8 cellular contexts compared by ENCODE assay signal in genomic region chr15:44712108-44713005, GRCh38. TPM values are rescaled to one million over a fixed set of nuclear protein-coding genes. Genes with fewer than 3 reads are reported as not detected.
DNase-seq lines count a peak whose midpoint lies in the region; ATAC-seq and TF ChIP-seq lines count a peak whose summit lies in the region.

No MANE protein-coding gene starts in this region.

- 2 to 6% (median 5%) methylated on average over 30 to 35 of the region's 35 CpGs for WGBS in adrenal gland, 4 donors

- H3K9me3 ChIP-seq in adrenal gland (replicated peaks in 1 of 3), result no peaks in the 10 kb centered on the region
- H3K9me3 ChIP-seq in parathyroid adenoma (ENCODE audit: control insufficient read depth, low read length), result no peaks in the 10 kb centered on the region

- H3K79me2 ChIP-seq in parathyroid adenoma, result no peaks in the 10 kb centered on the region

- peak in 1 of 2 donors; percentile 28 for TF ChIP-seq POLR2A in adrenal gland (IDR thresholded peaks at IDR 0.05)

- peak overlapping the region; percentile 99 for H3K4me3 ChIP-seq in GM06990 (replicated peaks; ENCODE audit: low read depth, low read length)
- H3K4me3 ChIP-seq in adrenal gland, result peak overlapping the region; percentile 73 to 98 (median 94)
- H3K4me3 ChIP-seq in parathyroid adenoma (ENCODE audit: low read depth, low read length), result peak overlapping the region; percentile 88

- H3K36me3 ChIP-seq in GM06990 (ENCODE audit: control insufficient read depth, insufficient read depth, low read length), result peaks cover 26% of the 10 kb centered on the region
- H3K36me3 ChIP-seq in adrenal gland (replicated peaks in 1 of 2), result peaks cover 0 to 24% of the 10 kb centered on the region in 2 donors
- H3K36me3 ChIP-seq in parathyroid adenoma (ENCODE audit: control insufficient read depth, insufficient read depth, low read length), result no peaks in the 10 kb centered on the region

- peak overlapping the region; percentile 88 for H3K4me2 ChIP-seq in parathyroid adenoma (ENCODE audit: low read length)

- DNase-seq in GM06990 (ENCODE audit: extremely low read depth, insufficient read length) (peak; percentile 64), KG1 (lab: John Stamatoyannopoulos, UW) (peak; percentile 52), adrenal gland (peak; percentile 66 to 85 (median 80)), cardiac septum (ENCODE audit: low spot score) (peak; percentile 86)
- DNase-seq in NK-92 treated with Interleukin-12 subunit alpha and Interleukin-12 subunit beta, amount 100 ng/mL, for 24 hours (lab: John Stamatoyannopoulos, UW), result no peak

- TF ChIP-seq CTCF in GM06990 (IDR thresholded peaks at IDR 0.05; ENCODE audit: insufficient read depth, low read length, poor library complexity, severe bottlenecking), result no peak
- TF ChIP-seq CTCF in adrenal gland (IDR thresholded peaks at IDR 0.05), result no peak
- TF ChIP-seq CTCF in parathyroid adenoma (IDR thresholded peaks at IDR 0.05), result no peak

- peak overlapping the region; percentile 97 to 99 (median 99) for H3K27ac ChIP-seq in adrenal gland
- H3K27ac ChIP-seq in parathyroid adenoma, result peak overlapping the region; percentile 93

- intact Hi-C loops in adrenal gland (cut with DNase I), result no loop called here
- intact Hi-C loops in cardiac septum (cut with DNase I), result no loop called here

- H3K27me3 ChIP-seq in GM06990 (replicated peaks; ENCODE audit: control insufficient read depth, insufficient read depth, low read length) (no peaks in the 10 kb centered on the region), adrenal gland (no peaks in the 10 kb centered on the region), parathyroid adenoma (ENCODE audit: control insufficient read depth, insufficient read depth, low read length) (no peaks in the 10 kb centered on the region)

- H2AFZ ChIP-seq in parathyroid adenoma, result peak overlapping the region; percentile 90

- H3K9ac ChIP-seq in parathyroid adenoma, result peak overlapping the region; percentile 19

- H3K4me1 ChIP-seq in adrenal gland (replicated peaks in 1 of 2) (peaks cover 5 to 47% of the 10 kb centered on the region in 2 donors), parathyroid adenoma (no peaks in the 10 kb centered on the region)

- ATAC-seq in SK-N-SH treated with all-trans-retinoic acid at 6 μM for 48 hours, result peak; percentile 65
- no peak for ATAC-seq in GM21723 (IDR thresholded peaks at IDR 0.05; ENCODE audit: unreplicated experiment)

TF ChIP-seq in SK-N-SH treated with all-trans-retinoic acid at 6 μM for 48 hours, 23 proteins besides CTCF, POLR2A, EP300 and RAD21:
- TF ChIP-seq ISL1 (CRISPR knock-in tag; IDR thresholded peaks at IDR 0.05), result no peak
- no peak for TF ChIP-seq ZNF70 (CRISPR knock-in tag; IDR thresholded peaks at IDR 0.05)
- no peak for TF ChIP-seq ZFP30 (CRISPR knock-in tag; IDR thresholded peaks at IDR 0.05)
- TF ChIP-seq OSR1 (CRISPR knock-in tag; IDR thresholded peaks at IDR 0.05), result no peak
- no peak for TF ChIP-seq ARNTL (CRISPR knock-in tag; IDR thresholded peaks at IDR 0.05; ENCODE audit: borderline replicate concordance, low read depth)
- TF ChIP-seq GLIS3 (CRISPR knock-in tag; IDR thresholded peaks at IDR 0.05), result no peak
- TF ChIP-seq ZNF8 (CRISPR knock-in tag; IDR thresholded peaks at IDR 0.05), result no peak
- TF ChIP-seq CREB5 (CRISPR knock-in tag; IDR thresholded peaks at IDR 0.05; ENCODE audit: low read depth), result no peak
- TF ChIP-seq ZC3H10 (CRISPR knock-in tag; IDR thresholded peaks at IDR 0.05), result no peak
- TF ChIP-seq PATZ1 (CRISPR knock-in tag; IDR thresholded peaks at IDR 0.05; ENCODE audit: borderline replicate concordance), result no peak
- no peak for TF ChIP-seq SNAI2 (CRISPR knock-in tag; IDR thresholded peaks at IDR 0.05)
- TF ChIP-seq PPARA (CRISPR knock-in tag; IDR thresholded peaks at IDR 0.05; ENCODE audit: borderline replicate concordance), result no peak
- no peak for TF ChIP-seq TCF4 (CRISPR knock-in tag; IDR thresholded peaks at IDR 0.05; ENCODE audit: borderline replicate concordance)
- TF ChIP-seq RARB (CRISPR knock-in tag; IDR thresholded peaks at IDR 0.05), result no peak
- TF ChIP-seq ZNF565 (CRISPR knock-in tag; conservative IDR thresholded peaks at IDR 0.05; ENCODE audit: low read depth), result no peak
- no peak for TF ChIP-seq ESRRG (CRISPR knock-in tag; IDR thresholded peaks at IDR 0.05)
- no peak for TF ChIP-seq ZFP3 (CRISPR knock-in tag; IDR thresholded peaks at IDR 0.05)

RNA-seq across cellular contexts. Expression of gene B2M, which starts 1.0 kb away (rescaled TPM):
- total RNA-seq in adrenal gland (1,000 to 10,000 TPM; 1,793 to 6,421 (median 3,354) TPM), cardiac septum (904 TPM)
- polyA plus RNA-seq in adrenal gland, result 1,000 to 10,000 TPM; 1,063 to 5,117 (median 1,725) TPM

RNA-seq across cellular contexts. Expression of gene PATL2, which starts 1.2 kb away (rescaled TPM):
- total RNA-seq in adrenal gland (1 to 10 TPM in 7 of 8 donors, under 1 TPM in 1; 0.42 to 5.6 (median 2.7) TPM), cardiac septum (1.00 TPM)
- polyA plus RNA-seq in adrenal gland, result 10 to 100 TPM in 2 of 3 donors, 1 to 10 TPM in 1; 1.3 to 18.3 (median 17.5) TPM

RNA-seq across cellular contexts. Expression of gene TRIM69, which starts 24.0 kb away (rescaled TPM):
- total RNA-seq in adrenal gland (10 to 100 TPM in 6 of 8 donors, 1 to 10 TPM in 2; 7.2 to 38.8 (median 19.2) TPM), cardiac septum (70.7 TPM)
- polyA plus RNA-seq in adrenal gland, result 10 to 100 TPM; 16.9 to 34.7 (median 18.3) TPM

RNA-seq across cellular contexts. Expression of gene SPG11, which starts 48.9 kb away (rescaled TPM):
- total RNA-seq in adrenal gland, result 100 to 1,000 TPM in 1 of 8 donors, 10 to 100 TPM in 7; 48.5 to 122 (median 80.9) TPM
- polyA plus RNA-seq in adrenal gland, result 10 to 100 TPM; 43.0 to 76.1 (median 66.3) TPM
- 49.2 TPM for total RNA-seq in cardiac septum
